9 cellular contexts compared by ENCODE assay signal in genomic region chr2:43018179-43019024, GRCh38.
DNase-seq lines count a peak whose midpoint lies in the region; ATAC-seq and TF ChIP-seq lines count a peak whose summit lies in the region.
"Had no signal": no experiment of that assay in that cellular context is flagged by ENCODE, and none has a peak within 500 bp of the region (broad histone marks: within the 10 kb centered on the region; RNA-seq: fewer than 3 reads in every experiment).

No MANE protein-coding gene starts in this region.

- TF ChIP-seq POLR2A in NB4 (IDR thresholded peaks at IDR 0.05; ENCODE audit: extremely low read depth, insufficient read length) = no peak

- peaks cover 2% of the 10 kb centered on the region for H3K4me1 ChIP-seq in mesendoderm (ENCODE audit: control insufficient read depth, low read depth, low read length)

- no peak overlapping the region for H2BK5ac ChIP-seq in mesendoderm (ENCODE audit: low read length)

- H3K56ac ChIP-seq in mesendoderm (ENCODE audit: low read length) = peak overlapping the region; percentile 36

- no peak overlapping the region for H3K27ac ChIP-seq in mesendoderm (ENCODE audit: low read depth, low read length)

- no peaks in the 10 kb centered on the region for H3K9me3 Mint-ChIP-seq in endothelial cell (ENCODE audit: unreplicated experiment)
- H3K9me3 Mint-ChIP-seq in activated T-cell treated with anti-CD3 and anti-CD28 coated beads, Interleukin-2, amount 50 U/mL, for 72 hours = peaks cover 9 to 11% of the 10 kb centered on the region in 2 donors
- H3K9me3 Mint-ChIP-seq: activated naive CD4-positive, alpha-beta T cell treated with anti-CD3 and anti-CD28 coated beads, Interleukin-2, amount 50 U/mL, for 24 hours had no signal

- no CpG with 5 or more reads among the region's 11 CpGs for WGBS in mesendoderm (ENCODE audit: extremely low coverage, insufficient coverage, low lambda C conversion rate)

- peaks cover 12% of the 10 kb centered on the region for H3K36me3 Mint-ChIP-seq in endothelial cell (ENCODE audit: low read depth, unreplicated experiment)
- peaks cover 8 to 11% of the 10 kb centered on the region in 2 donors for H3K36me3 Mint-ChIP-seq in activated T-cell treated with anti-CD3 and anti-CD28 coated beads, Interleukin-2, amount 50 U/mL, for 72 hours (ENCODE audit: insufficient read depth in 2 of 2)

- no peaks in the 10 kb centered on the region for H3K79me1 ChIP-seq in mesendoderm (ENCODE audit: low read length)

- H3K4me3 Mint-ChIP-seq in endothelial cell (ENCODE audit: unreplicated experiment) = no peak overlapping the region
- H3K4me3 Mint-ChIP-seq in activated T-cell treated with anti-CD3 and anti-CD28 coated beads, Interleukin-2, amount 50 U/mL, for 72 hours = no peak overlapping the region
- H3K4me3 Mint-ChIP-seq: activated naive CD4-positive, alpha-beta T cell treated with anti-CD3 and anti-CD28 coated beads, Interleukin-2, amount 50 U/mL, for 24 hours had no signal

- peaks cover 38% of the 10 kb centered on the region for H3K4me1 Mint-ChIP-seq in endothelial cell (ENCODE audit: unreplicated experiment)
- no peaks in the 10 kb centered on the region for H3K4me1 Mint-ChIP-seq in activated T-cell treated with anti-CD3 and anti-CD28 coated beads, Interleukin-2, amount 50 U/mL, for 72 hours (ENCODE audit: low read depth)
- H3K4me1 Mint-ChIP-seq: activated naive CD4-positive, alpha-beta T cell treated with anti-CD3 and anti-CD28 coated beads, Interleukin-2, amount 50 U/mL, for 24 hours had no signal

- no peak overlapping the region for H3K18ac ChIP-seq in mesendoderm (ENCODE audit: low read length)

- peak; percentile 97 for DNase-seq in NB4 (ENCODE audit: low read depth)
- DNase-seq in endothelial cell (ENCODE audit: low spot score) = no peak
- no peak for DNase-seq in mesendoderm
- peak; percentile 88 for DNase-seq in ureter (ENCODE audit: low spot score)
- no peak for DNase-seq in activated T-cell treated with anti-CD3 and anti-CD28 coated beads, Interleukin-2, amount 50 U/mL, for 72 hours
- DNase-seq in stimulated activated CD4-positive, alpha-beta T cell treated with anti-CD3 and anti-CD28 coated beads, Interleukin-2, amount 100 ng/mL, for 24 hours = no peak

- ATAC-seq in HG02970 (IDR thresholded peaks at IDR 0.05; ENCODE audit: low FRiP score, unreplicated experiment) (no peak), HG03280 (IDR thresholded peaks at IDR 0.05; ENCODE audit: unreplicated experiment) (no peak)
- ATAC-seq in activated T-cell treated with anti-CD3 and anti-CD28 coated beads, Interleukin-2, amount 50 U/mL, for 72 hours (replicated peaks in 1 of 2) = no peak

- H3K27me3 ChIP-seq in mesendoderm (ENCODE audit: insufficient read depth, low read length, poor library complexity) = no peaks in the 10 kb centered on the region

- H2BK120ac ChIP-seq in mesendoderm (ENCODE audit: low read depth, low read length) = no peak overlapping the region

- H2AK5ac ChIP-seq in mesendoderm (ENCODE audit: low read length) = peak overlapping the region; percentile 32

- no peak overlapping the region for H3K23ac ChIP-seq in mesendoderm (ENCODE audit: low read length)

- TF ChIP-seq CTCF in NB4 (IDR thresholded peaks at IDR 0.05; ENCODE audit: low read depth, low read length) = no peak
- no peak for TF ChIP-seq CTCF in endothelial cell (IDR thresholded peaks at IDR 0.05; ENCODE audit: unreplicated experiment)

- no peaks in the 10 kb centered on the region for H3K36me3 ChIP-seq in mesendoderm (ENCODE audit: control insufficient read depth, insufficient read depth, low read length)

- no peak overlapping the region for H4K5ac ChIP-seq in mesendoderm (ENCODE audit: low read length)

- no peak overlapping the region for H3K4me3 ChIP-seq in NB4 (ENCODE audit: low read depth, low read length)
- H3K4me3 ChIP-seq in mesendoderm (ENCODE audit: low read length) = no peak overlapping the region

- no peak overlapping the region for H2BK15ac ChIP-seq in mesendoderm (replicated peaks; ENCODE audit: low read depth)

- no peak overlapping the region for H3K4me2 ChIP-seq in mesendoderm (ENCODE audit: low read length)

- no peak overlapping the region for H3K4ac ChIP-seq in mesendoderm (ENCODE audit: low read depth, low read length)

- H3K27ac Mint-ChIP-seq in endothelial cell (ENCODE audit: unreplicated experiment) = peak overlapping the region; percentile 36
- no peak overlapping the region for H3K27ac Mint-ChIP-seq in activated T-cell treated with anti-CD3 and anti-CD28 coated beads, Interleukin-2, amount 50 U/mL, for 72 hours
- H3K27ac Mint-ChIP-seq: activated naive CD4-positive, alpha-beta T cell treated with anti-CD3 and anti-CD28 coated beads, Interleukin-2, amount 50 U/mL, for 24 hours had no signal

- H3K27me3 Mint-ChIP-seq in endothelial cell (ENCODE audit: unreplicated experiment) = peaks cover 7% of the 10 kb centered on the region
- H3K27me3 Mint-ChIP-seq in activated T-cell treated with anti-CD3 and anti-CD28 coated beads, Interleukin-2, amount 50 U/mL, for 72 hours (ENCODE audit: low read depth) = no peaks in the 10 kb centered on the region
- H3K27me3 Mint-ChIP-seq: activated naive CD4-positive, alpha-beta T cell treated with anti-CD3 and anti-CD28 coated beads, Interleukin-2, amount 50 U/mL, for 24 hours had no signal

- H3K9ac ChIP-seq in mesendoderm (ENCODE audit: low read length) = no peak overlapping the region

- no peaks in the 10 kb centered on the region for H3K79me2 ChIP-seq in mesendoderm (ENCODE audit: control insufficient read depth, insufficient read depth, low read length)

- no peak overlapping the region for H4K8ac ChIP-seq in mesendoderm (ENCODE audit: low read depth, low read length)

Comparison
In these comparisons a context has a peak if more than half of its experiments do, and no peak if none do; other contexts are left out.
1. DNase-seq: peak in NB4 (single experiment) and ureter (single experiment); none in endothelial cell (single experiment), mesendoderm (single experiment), activated T-cell treated with anti-CD3 and anti-CD28 coated beads, Interleukin-2, amount 50 U/mL, for 72 hours (0 of 2) and stimulated activated CD4-positive, alpha-beta T cell treated with anti-CD3 and anti-CD28 coated beads, Interleukin-2, amount 100 ng/mL, for 24 hours (0 of 2).